ENCODE assay signal across 8 cellular contexts in the genomic region with DNA sequence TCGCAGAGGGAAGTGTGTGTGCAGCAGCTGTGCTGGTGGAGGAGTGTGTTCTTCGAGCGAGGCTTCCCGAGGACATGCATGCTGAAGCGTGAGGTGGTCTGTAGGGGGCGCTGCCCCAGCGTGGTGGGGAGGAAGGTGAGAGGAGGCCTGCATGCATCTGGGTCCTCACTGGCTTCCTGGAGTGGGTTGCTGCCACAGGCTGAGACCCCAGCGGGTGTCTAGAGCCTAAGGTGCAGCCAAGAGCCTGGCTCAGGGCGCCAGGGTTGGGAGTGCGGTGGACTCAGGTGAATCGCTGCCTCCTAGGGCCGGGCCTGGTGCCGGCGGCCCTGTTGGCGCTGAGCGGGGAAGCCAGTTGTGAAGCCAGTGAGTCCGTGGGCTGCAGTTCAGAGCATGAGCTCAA. TPM values are rescaled to one million over a fixed set of nuclear protein-coding genes. Genes with fewer than 3 reads are reported as not detected.
DNase-seq lines count a peak whose midpoint lies in the region; ATAC-seq, FAIRE-seq and TF ChIP-seq lines count a peak whose summit lies in the region.
"Had no signal": no experiment of that assay in that cellular context is flagged by ENCODE, and none has a peak within 500 bp of the region (broad histone marks: within the 10 kb centered on the region; RNA-seq: fewer than 3 reads in every experiment).

No MANE protein-coding gene starts in this region.

- intact Hi-C loops in body of pancreas (cut with DNase I): no loop called here

- H3K4me1 ChIP-seq in body of pancreas: no peaks in the 10 kb centered on the region
- H3K4me1 ChIP-seq: adrenal gland had no signal

- WGBS in body of pancreas, 2 donors: 81 to 83% methylated on average over 6 to 17 of the region's 17 CpGs

- DNase-seq in D341Med (ENCODE audit: low spot score) (peak; percentile 60), NB4 (ENCODE audit: low read depth) (peak; percentile 57), fibroblast of pulmonary artery (ENCODE audit: low read depth) (no peak), GM12891 (ENCODE audit: insufficient read length, low spot score) (no peak), body of pancreas (no peak)
- DNase-seq: adrenal gland, kidney glomerular epithelial cell had no signal

- H3K9me3 ChIP-seq in body of pancreas: no peaks in the 10 kb centered on the region
- H3K9me3 ChIP-seq: adrenal gland had no signal

- ATAC-seq in GM18502 (IDR thresholded peaks at IDR 0.05; ENCODE audit: poor library complexity, unreplicated experiment) (no peak), body of pancreas (no peak)

- H3K27ac ChIP-seq in body of pancreas: no peak overlapping the region
- H3K27ac ChIP-seq: adrenal gland had no signal

- H3K4me3 ChIP-seq in NB4 (ENCODE audit: low read depth, low read length) (no peak overlapping the region), fibroblast of pulmonary artery (replicated peaks; ENCODE audit: low read depth, low read length) (no peak overlapping the region), body of pancreas (no peak overlapping the region)
- H3K4me3 ChIP-seq: adrenal gland had no signal

- peaks cover 10 to 32% of the 10 kb centered on the region in 2 donors for H3K36me3 ChIP-seq in body of pancreas (replicated peaks in 1 of 2; ENCODE audit: insufficient read depth in 1 of 2, low read depth in 2 of 2)

- peak; percentile 42 for TF ChIP-seq CTCF in NB4 (IDR thresholded peaks at IDR 0.05; ENCODE audit: low read depth, low read length)
- TF ChIP-seq CTCF in fibroblast of pulmonary artery (IDR thresholded peaks at IDR 0.05; ENCODE audit: low read length, missing control alignments): peak; percentile 31
- peak in 1 of 7 experiments; percentile 5 for TF ChIP-seq CTCF in body of pancreas (IDR thresholded peaks at IDR 0.05)

- H3K27me3 ChIP-seq in body of pancreas: no peaks in the 10 kb centered on the region
- H3K27me3 ChIP-seq: adrenal gland had no signal

- no peak for TF ChIP-seq POLR2A in NB4 (IDR thresholded peaks at IDR 0.05; ENCODE audit: extremely low read depth, insufficient read length)
- TF ChIP-seq POLR2A in GM12891 (IDR thresholded peaks at IDR 0.05; ENCODE audit: low read depth, low read length): no peak
- TF ChIP-seq POLR2A in body of pancreas (IDR thresholded peaks at IDR 0.05): no peak

- FAIRE-seq in GM12891 (lab: Jason Lieb, UNC): no peak

TF ChIP-seq in GM12891, 5 proteins besides CTCF, POLR2A, EP300 and RAD21:
- TF ChIP-seq POU2F2 (IDR thresholded peaks at IDR 0.05; ENCODE audit: low read depth, low read length) (no peak), SPI1 (IDR thresholded peaks at IDR 0.05; ENCODE audit: low read depth, low read length) (no peak), TAF1 (IDR thresholded peaks at IDR 0.05; ENCODE audit: low read depth, low read length) (no peak), POLR2AphosphoS5 (IDR thresholded peaks at IDR 0.05; ENCODE audit: low read depth, low read length) (no peak), PAX5 (IDR thresholded peaks at IDR 0.05; ENCODE audit: insufficient read depth, low read length, severe bottlenecking) (no peak)

RNA-seq across cellular contexts. Expression of gene HSD3B7, which starts 7.5 kb away (rescaled TPM):
- polyA plus RNA-seq in GM12891 (2012; ENCODE audit: low read depth, missing spikeins): 0.27 TPM
- 10 to 100 TPM; 20.5 to 21.4 TPM for total RNA-seq in body of pancreas

RNA-seq across cellular contexts. Expression of gene SETD1A, which starts 19.9 kb away (rescaled TPM):
- 10.9 TPM for polyA plus RNA-seq in GM12891 (2012; ENCODE audit: low read depth, missing spikeins)
- total RNA-seq in body of pancreas: 10 to 100 TPM in 1 of 2 donors, 1 to 10 TPM in 1; 4.7 to 10.9 TPM

RNA-seq across cellular contexts. Expression of gene ORAI3, which starts 28.6 kb away (rescaled TPM):
- 18.0 TPM for polyA plus RNA-seq in GM12891 (2012; ENCODE audit: low read depth, missing spikeins)
- total RNA-seq in body of pancreas: 10 to 100 TPM in 1 of 2 donors, 1 to 10 TPM in 1; 7.9 to 27.2 TPM

RNA-seq across cellular contexts. Expression of gene STX1B, which starts 32.9 kb away (rescaled TPM):
- polyA plus RNA-seq in GM12891 (2012; ENCODE audit: low read depth, missing spikeins): 0.76 TPM
- under 1 TPM; 0.26 to 0.33 TPM for total RNA-seq in body of pancreas

RNA-seq across cellular contexts. Expression of gene FBXL19, which starts 54.1 kb away (rescaled TPM):
- 13.1 TPM for polyA plus RNA-seq in GM12891 (2012; ENCODE audit: low read depth, missing spikeins)
- total RNA-seq in body of pancreas: 10 to 100 TPM in 1 of 2 donors, 1 to 10 TPM in 1; 8.6 to 21.1 TPM

Comparison
In these comparisons a context has a peak if more than half of its experiments do, and no peak if none do; other contexts are left out.
1. DNase-seq: peak in D341Med (single experiment) and NB4 (single experiment); none in fibroblast of pulmonary artery (single experiment), GM12891 (single experiment) and body of pancreas (0 of 4).